1 cellular context compared by ENCODE assay signal in genomic region chr11:44622721-44623258, GRCh38.
TF ChIP-seq lines count a peak whose summit lies in the region.

No MANE protein-coding gene starts in this region.

TF ChIP-seq in SK-N-SH, 30 proteins besides CTCF, POLR2A, EP300 and RAD21 (continued from another document):
- no peak for TF ChIP-seq REST (IDR thresholded peaks at IDR 0.05; ENCODE audit: low read depth, low read length)
